In genomic region chr11:72831521-72832300, GRCh38 we compare ENCODE assay signal across 8 cellular contexts. TPM values are rescaled to one million over a fixed set of nuclear protein-coding genes. Genes with fewer than 3 reads are reported as not detected.
DNase-seq lines count a peak whose midpoint lies in the region; ATAC-seq and TF ChIP-seq lines count a peak whose summit lies in the region.

No MANE protein-coding gene starts in this region.

- DNase-seq in CD1c-positive myeloid dendritic cell (ENCODE audit: extremely low spot score) (peak; percentile 74), HFFc6 (peak; percentile 60), NCI-H446 treated with DMSO at 0.1 percent for 48 hours (lab: John Stamatoyannopoulos, UW) (peak; percentile 51), memory B cell (ENCODE audit: low spot score in 2 of 2) (peak in 1 of 2 donors; percentile 48)
- peak; percentile 53 for DNase-seq in activated CD4-positive, alpha-beta T cell treated with anti-CD3 and anti-CD28 coated beads, Interleukin-2, amount 50 U/mL, for 1 hour
- peak; percentile 44 for DNase-seq in effector CD8-positive, alpha-beta T cell (lab: John Stamatoyannopoulos, UW)
- peak; percentile 17 for DNase-seq in stimulated activated naive CD4-positive, alpha-beta T cell treated with Interleukin-2 at 50 U/mL for 16 hours (lab: John Stamatoyannopoulos, UW)

- H3K4me3 Mint-ChIP-seq in HFFc6 (no peak overlapping the region), memory B cell (no peak overlapping the region)

- H3K4me1 Mint-ChIP-seq in HFFc6 (ENCODE audit: low read depth) (peaks cover 28% of the 10 kb centered on the region), memory B cell (peaks cover 30% of the 10 kb centered on the region)

- peak; percentile 93 for TF ChIP-seq CTCF in HFFc6 (IDR thresholded peaks at IDR 0.05)

- ATAC-seq in memory B cell (ENCODE audit: low read depth) (peak; percentile 71), HG03280 (IDR thresholded peaks at IDR 0.05; ENCODE audit: unreplicated experiment) (no peak)

- H3K36me3 Mint-ChIP-seq in HFFc6 (ENCODE audit: low read depth) (peaks cover 10% of the 10 kb centered on the region; the same call in 1 of the 2 replicates), memory B cell (peaks cover 11% of the 10 kb centered on the region)

- H3K9me3 Mint-ChIP-seq in HFFc6 (no peaks in the 10 kb centered on the region), memory B cell (no peaks in the 10 kb centered on the region)

- peaks cover 7% of the 10 kb centered on the region for H3K27me3 Mint-ChIP-seq in HFFc6 (ENCODE audit: insufficient read depth)
- no peaks in the 10 kb centered on the region for H3K27me3 Mint-ChIP-seq in memory B cell

- peak overlapping the region; percentile 70 for H3K27ac Mint-ChIP-seq in HFFc6
- peak overlapping the region; percentile 89 for H3K27ac Mint-ChIP-seq in memory B cell

RNA-seq across cellular contexts. Expression of gene ATG16L2, which starts 17.5 kb away (rescaled TPM):
- total RNA-seq in HFFc6 (2021; fragmentation: NEBNext Ultra II Directional; extraction: Animal tissue kit (Norgen Biotek cat#: 25700)) = 1 to 10 TPM; 5.4 to 9.5 (median 7.6) TPM

RNA-seq across cellular contexts. Expression of gene STARD10, which starts 37.9 kb away (rescaled TPM):
- 10 to 100 TPM; 10.8 to 16.9 (median 15.8) TPM for total RNA-seq in HFFc6 (2021; fragmentation: NEBNext Ultra II Directional; extraction: Animal tissue kit (Norgen Biotek cat#: 25700))
